In genomic region chr7:150453892-150454291, GRCh38 we compare ENCODE assay signal across 25 cellular contexts. TPM values are rescaled to one million over a fixed set of nuclear protein-coding genes. Genes with fewer than 3 reads are reported as not detected.
A peak's percentile ranks its signal among the peaks of the same experiment; 100 is the strongest.
DNase-seq lines count a peak whose midpoint lies in the region; ATAC-seq, FAIRE-seq and TF ChIP-seq lines count a peak whose summit lies in the region.
"Had no signal": no experiment of that assay in that cellular context is flagged by ENCODE, and none has a peak within 500 bp of the region (broad histone marks: within the 10 kb centered on the region; RNA-seq: fewer than 3 reads in every experiment).

No MANE protein-coding gene starts in this region.

- FAIRE-seq in GM12878 (lab: Jason Lieb, UNC) (no peak), urothelium cell line (lab: Jason Lieb, UNC) (no peak)
- FAIRE-seq: A549, islet of Langerhans had no signal

- H3K36me3 ChIP-seq in DND-41 (ENCODE audit: insufficient read depth, low read length), result no peaks in the 10 kb centered on the region; the same call in 1 of the 2 replicates
- no peaks in the 10 kb centered on the region for H3K36me3 ChIP-seq in GM12878 (ENCODE audit: control insufficient read depth in 2 of 2, insufficient read depth in 2 of 2, low read length in 1 of 2)
- H3K36me3 ChIP-seq: transverse colon had no signal

- POLR2A ChIA-PET in activated CD4-positive, alpha-beta T cell treated with anti-CD3 and anti-CD28 coated beads, Interleukin-2, amount 10 ng/mL, durations not matched to agents 7 days and 5 days (lab: Charles Lee), result no interaction called here
- POLR2A ChIA-PET in GM12878 (lab: Charles Lee) (no interaction called here), WTC11 (lab: Charles Lee) (no interaction called here)

- H3K27me3 Mint-ChIP-seq in activated CD4-positive, alpha-beta T cell treated with anti-CD3 and anti-CD28 coated beads, Interleukin-2, amount 10 ng/mL, durations not matched to agents 7 days and 5 days, result no peaks in the 10 kb centered on the region
- H3K27me3 Mint-ChIP-seq in natural killer cell (ENCODE audit: low read depth in 2 of 2) (no peaks in the 10 kb centered on the region), WTC11 (ENCODE audit: low read depth) (peaks cover 62% of the 10 kb centered on the region)

- peaks cover 11% of the 10 kb centered on the region for H3K9me3 ChIP-seq in DND-41 (ENCODE audit: insufficient read depth, low read length, severe bottlenecking)
- H3K9me3 ChIP-seq in GM12878 (replicated peaks; ENCODE audit: control insufficient read depth, insufficient read depth, low read length), result peaks cover 3% of the 10 kb centered on the region
- H3K9me3 ChIP-seq: A549, transverse colon had no signal

- H4K20me1 ChIP-seq in DND-41 (ENCODE audit: insufficient read depth, low read length) (no peaks in the 10 kb centered on the region), GM12878 (ENCODE audit: control insufficient read depth, insufficient read depth) (no peaks in the 10 kb centered on the region)

- H3K4me3 Mint-ChIP-seq in activated CD4-positive, alpha-beta T cell treated with anti-CD3 and anti-CD28 coated beads, Interleukin-2, amount 10 ng/mL, durations not matched to agents 7 days and 5 days, result peak overlapping the region; percentile 97
- peak overlapping the region; percentile 85 for H3K4me3 Mint-ChIP-seq in natural killer cell
- no peak overlapping the region for H3K4me3 Mint-ChIP-seq in WTC11
- H3K4me3 Mint-ChIP-seq: neural crest cell had no signal

- no peak for TF ChIP-seq RAD21 in GM12878 (IDR thresholded peaks at IDR 0.05; ENCODE audit: insufficient read depth, low read depth, low read length)

- no peak overlapping the region for H3K9ac ChIP-seq in DND-41 (ENCODE audit: low read depth, low read length)
- H3K9ac ChIP-seq in GM12878 (ENCODE audit: control insufficient read depth, insufficient read depth, low read length), result no peak overlapping the region

- peaks cover 74% of the 10 kb centered on the region for H3K36me3 Mint-ChIP-seq in activated CD4-positive, alpha-beta T cell treated with anti-CD3 and anti-CD28 coated beads, Interleukin-2, amount 10 ng/mL, durations not matched to agents 7 days and 5 days (ENCODE audit: low read depth)
- H3K36me3 Mint-ChIP-seq in natural killer cell, result no peaks in the 10 kb centered on the region
- H3K36me3 Mint-ChIP-seq in WTC11, result peaks cover 23% of the 10 kb centered on the region

- no peaks in the 10 kb centered on the region; the same call in 1 of the 2 replicates for H3K79me2 ChIP-seq in DND-41 (ENCODE audit: insufficient read depth, low read length)
- H3K79me2 ChIP-seq in GM12878 (ENCODE audit: control insufficient read depth, insufficient read depth, low read length), result peaks cover 16% of the 10 kb centered on the region

- BruUV-seq in GM12878 (replicated peaks; lab: Mats Ljungman, UMichigan), result no TSS peak

- TF ChIP-seq EP300 in GM12878 (IDR thresholded peaks at IDR 0.05; ENCODE audit: borderline replicate concordance in 1 of 2, control insufficient read depth in 1 of 2, low read depth in 2 of 2, low read length in 2 of 2), result no peak

- DNase-seq in activated CD4-positive, alpha-beta T cell treated with anti-CD3 and anti-CD28 coated beads, Interleukin-2, amount 10 ng/mL, durations not matched to agents 7 days and 5 days, result no peak
- no peak for DNase-seq in activated CD4-positive, alpha-beta T cell treated with anti-CD3 and anti-CD28 coated beads, Interleukin-2, amount 50 U/mL, for 4 hours
- DNase-seq in DND-41, result no peak
- DNase-seq in GM12878 (ENCODE audit: low read depth, low spot score), result no peak
- DNase-seq in natural killer cell, result no peak
- DNase-seq in WTC11 (ENCODE audit: low spot score), result no peak
- no peak for DNase-seq in urothelium cell line (ENCODE audit: low spot score)
- DNase-seq: activated CD4-positive, CD25-positive, alpha-beta regulatory T cell; amygdala; caudate nucleus; DMS153; effector CD4-positive, alpha-beta T cell; Kasumi-1; mesendoderm; NCI-H1105 treated with DMSO at 0.1 percent for 48 hours; NCI-H2171; psoas muscle; SHP77 treated with DMSO at 0.1 percent for 48 hours; transverse colon had no signal

- SMC1A ChIA-PET in GM12878 (lab: Charles Lee; ENCODE audit: uncharacterized antibody, unreplicated experiment), result no interaction called here

- 97% methylated on average over 4 of the region's 5 CpGs for WGBS in GM12878 (ENCODE audit: insufficient coverage, insufficient replicate concordance, low lambda C conversion rate, missing lambda C conversion rate)

- H3K4me3 ChIP-seq in DND-41 (ENCODE audit: low read depth in 1 of 2, low read length in 2 of 2) (no peak overlapping the region), GM12878 (no peak overlapping the region)
- H3K4me3 ChIP-seq: A549 had no signal

- H3K4me2 ChIP-seq in DND-41 (ENCODE audit: insufficient read depth, low read length) (no peak overlapping the region), GM12878 (ENCODE audit: control insufficient read depth, insufficient read depth) (peak overlapping the region; percentile 38; the same call in 1 of the 2 replicates)
- H3K4me2 ChIP-seq: A549 had no signal

- peaks cover 67% of the 10 kb centered on the region for H3K4me1 Mint-ChIP-seq in activated CD4-positive, alpha-beta T cell treated with anti-CD3 and anti-CD28 coated beads, Interleukin-2, amount 10 ng/mL, durations not matched to agents 7 days and 5 days
- H3K4me1 Mint-ChIP-seq in natural killer cell (peaks cover 87 to 88% of the 10 kb centered on the region in 2 donors), WTC11 (peaks cover 9% of the 10 kb centered on the region)
- H3K4me1 Mint-ChIP-seq: neural crest cell had no signal

- CTCF ChIA-PET in activated CD4-positive, alpha-beta T cell treated with anti-CD3 and anti-CD28 coated beads, Interleukin-2, amount 10 ng/mL, durations not matched to agents 7 days and 5 days (lab: Charles Lee), result interaction anchor here (0.6 to 3.0 kb wide), 2 partner anchors 61 to 242 kb away, joined by 3 to 10 read pairs; partner anchors contain the start of gene GIMAP7
- CTCF ChIA-PET in GM12878 (lab: Yijun Ruan, JAX) (interaction anchor here (1.1 to 1.2 kb wide), 2 partner anchors 98 to 208 kb away, joined by 3 to 4 read pairs; no protein-coding TSS in a partner anchor), WTC11 (lab: Charles Lee) (no interaction called here)

- ATAC-seq in DND-41 (ENCODE audit: insufficient read depth, low read depth) (no peak), GM12878 (no peak), natural killer cell (no peak), WTC11 (no peak), GM21737 (IDR thresholded peaks at IDR 0.05; ENCODE audit: unreplicated experiment) (no peak)
- ATAC-seq: A549, psoas muscle had no signal

- H3K27ac Mint-ChIP-seq in activated CD4-positive, alpha-beta T cell treated with anti-CD3 and anti-CD28 coated beads, Interleukin-2, amount 10 ng/mL, durations not matched to agents 7 days and 5 days, result peak overlapping the region; percentile 92
- H3K27ac Mint-ChIP-seq in natural killer cell (peak overlapping the region; percentile 92 to 97), WTC11 (no peak overlapping the region)

- H3K9me3 Mint-ChIP-seq in activated CD4-positive, alpha-beta T cell treated with anti-CD3 and anti-CD28 coated beads, Interleukin-2, amount 10 ng/mL, durations not matched to agents 7 days and 5 days, result peaks cover 25% of the 10 kb centered on the region
- H3K9me3 Mint-ChIP-seq in natural killer cell, result peaks cover 2 to 3% of the 10 kb centered on the region in 2 donors
- peaks cover 39% of the 10 kb centered on the region for H3K9me3 Mint-ChIP-seq in WTC11

- H3K27ac ChIP-seq in DND-41 (ENCODE audit: low read length) (peak overlapping the region; percentile 32; the same call in 1 of the 2 replicates), GM12878 (ENCODE audit: control insufficient read depth, insufficient read depth) (no peak overlapping the region)
- H3K27ac ChIP-seq: A549, psoas muscle had no signal

- in situ Hi-C loops in GM12878 (cut with MboI), result no loop called here

- H2AFZ ChIP-seq in DND-41 (ENCODE audit: low read depth, low read length) (no peak overlapping the region), GM12878 (ENCODE audit: control insufficient read depth, low read depth, low read length) (no peak overlapping the region)

- RAD21 ChIA-PET in GM12878 (lab: Charles Lee; ENCODE audit: unreplicated experiment), result no interaction called here

- intact Hi-C loops in GM12878 (cut with micrococcal nuclease; ENCODE audit: unreplicated experiment) (loop anchor here (5.0 kb wide), 2 partner anchors 168 to 233 kb away; partner anchors contain the start of gene GIMAP2), natural killer cell (cut with micrococcal nuclease) (loop anchor here (5.0 kb wide), 1 partner anchor 283 kb away; the partner anchor contains the start of gene GIMAP5)

- no peak for TF ChIP-seq POLR2A in GM12878 (IDR thresholded peaks at IDR 0.05; ENCODE audit: low read depth, low read length)

- TF ChIP-seq CTCF in DND-41 (IDR thresholded peaks at IDR 0.05; ENCODE audit: borderline replicate concordance, extremely low read depth, low read length, poor library complexity, severe bottlenecking), result no peak
- no peak for TF ChIP-seq CTCF in GM12878 (IDR thresholded peaks at IDR 0.05 in 2 of 3, conservative IDR thresholded peaks at IDR 0.05 in 1 of 3; ENCODE audit: control insufficient read depth in 2 of 3, extremely low read depth in 1 of 3, insufficient read depth in 1 of 3, low read depth in 3 of 3, low read length in 3 of 3)
- TF ChIP-seq CTCF in natural killer cell (IDR thresholded peaks at IDR 0.05), result no peak
- no peak for TF ChIP-seq CTCF in WTC11 (IDR thresholded peaks at IDR 0.05)

- peaks cover 34% of the 10 kb centered on the region for H3K4me1 ChIP-seq in DND-41 (ENCODE audit: insufficient read depth, low read length)
- peaks cover 29% of the 10 kb centered on the region for H3K4me1 ChIP-seq in GM12878 (ENCODE audit: control insufficient read depth, insufficient read depth, low read length)
- H3K4me1 ChIP-seq: A549, psoas muscle had no signal

- H3K27me3 ChIP-seq in DND-41 (ENCODE audit: insufficient read depth, low read length, poor library complexity), result no peaks in the 10 kb centered on the region
- no peaks in the 10 kb centered on the region for H3K27me3 ChIP-seq in GM12878 (replicated peaks in 1 of 2; ENCODE audit: control insufficient read depth in 2 of 2, insufficient read depth in 2 of 2, low read length in 1 of 2)
- H3K27me3 ChIP-seq: transverse colon had no signal

RNA-seq across cellular contexts. Expression of gene GIMAP8, which starts 3.5 kb away (rescaled TPM):
- total RNA-seq in activated CD4-positive, alpha-beta T cell treated with anti-CD3 and anti-CD28 coated beads, Interleukin-2, amount 10 ng/mL, durations not matched to agents 7 days and 5 days, result 10 to 100 TPM; 35.9 to 36.3 TPM
- 12.9 and 13.9 TPM in 2 replicates for total RNA-seq in GM12878 (2013; cell fraction: nucleolus; rRNA removed)
- 3.7 and 4.5 TPM in 2 replicates for total RNA-seq in GM12878 (2014; rRNA removed)
- total RNA-seq in GM12878 (2014; rRNA removed; fragmentation: Illumina TruSeq; extraction: Trizol), result 5.7 TPM in 2 replicates
- total RNA-seq in GM12878 (2021), result 5.7 and 6.2 TPM in 2 replicates
- polyA plus RNA-seq in GM12878 (2011; ENCODE audit: low read depth), result 4.4 TPM
- polyA plus RNA-seq in GM12878 (2011; rRNA removed), result 9.7 and 12.6 TPM in 2 replicates
- 4.6 and 5.5 TPM in 2 replicates for polyA plus RNA-seq in GM12878 (2011; cell fraction: cytosol; rRNA removed)
- 14.7 and 18.1 TPM in 2 replicates for polyA plus RNA-seq in GM12878 (2011; cell fraction: nucleus; rRNA removed)
- 5.3 and 7.0 TPM in 2 replicates for polyA plus RNA-seq in GM12878 (2012)
- polyA plus RNA-seq in GM12878 (2014; fragmentation: Illumina TruSeq; extraction: Trizol), result 7.9 and 8.3 TPM in 2 replicates
- polyA plus RNA-seq in GM12878 (2014; fragmentation: Nextera tagmentation; extraction: Ambion mirVana), result 1 to 10 TPM in 1 of 2 experiments, under 1 TPM in 1; 0.66 to 2.6 TPM
- 6.0 and 7.0 TPM in 2 replicates for polyA plus RNA-seq in GM12878 (2014; rRNA removed)
- polyA plus RNA-seq in GM12878 (2016; fragmentation: Nextera tagmentation; extraction: Ambion mirVana), result 1 to 10 TPM; 2.0 to 2.2 TPM
- 7.5 and 8.2 TPM in 2 replicates for polyA minus RNA-seq in GM12878 (2011; rRNA and poly(A)+ RNA removed)
- polyA minus RNA-seq in GM12878 (2011; cell fraction: cytosol; rRNA and poly(A)+ RNA removed), result 2.6 and 3.2 TPM in 2 replicates
- polyA minus RNA-seq in GM12878 (2011; cell fraction: nucleus; rRNA and poly(A)+ RNA removed), result 5.1 and 6.5 TPM in 2 replicates
- 10 to 100 TPM in 1 of 3 donors, 1 to 10 TPM in 2; 6.7 to 17.7 (median 8.4) TPM for total RNA-seq in natural killer cell
- 0.09 to 0.18 TPM (median 0.09 TPM) in 3 replicates for total RNA-seq in WTC11 (2021)
- total RNA-seq: HT1080, neural crest cell, OCI-LY7 had no signal
- polyA plus RNA-seq: A549 had no signal
